ENCODE assay signal across 1 cellular context in the genomic region with DNA sequence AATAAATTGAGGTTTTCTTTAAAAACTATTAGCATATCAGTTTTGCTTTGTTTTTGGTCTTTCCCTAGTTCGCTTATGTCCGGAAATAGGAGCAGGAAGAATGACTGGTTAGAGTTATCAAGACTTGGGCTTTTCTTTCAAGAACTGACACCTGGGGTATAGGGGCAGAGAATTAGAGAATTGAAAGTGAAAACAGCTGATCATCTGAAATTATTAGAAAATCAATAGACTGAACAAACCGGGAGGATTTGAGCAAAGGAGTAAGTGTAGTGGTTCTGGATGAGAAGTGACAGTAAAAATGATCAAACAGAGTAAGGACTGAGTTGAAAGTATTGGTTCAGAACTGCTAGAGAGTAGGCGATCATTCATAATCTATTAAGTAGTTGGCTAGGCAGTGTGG.
TF ChIP-seq lines count a peak whose summit lies in the region.

No MANE protein-coding gene starts in this region.

TF ChIP-seq in SK-N-SH, 30 proteins besides CTCF, POLR2A, EP300 and RAD21 (continued from another document):
- no peak for TF ChIP-seq REST (IDR thresholded peaks at IDR 0.05; ENCODE audit: low read depth, low read length)
- no peak for TF ChIP-seq FOXJ3 (CRISPR knock-in tag; IDR thresholded peaks at IDR 0.05)
- TF ChIP-seq, protein P1, sequence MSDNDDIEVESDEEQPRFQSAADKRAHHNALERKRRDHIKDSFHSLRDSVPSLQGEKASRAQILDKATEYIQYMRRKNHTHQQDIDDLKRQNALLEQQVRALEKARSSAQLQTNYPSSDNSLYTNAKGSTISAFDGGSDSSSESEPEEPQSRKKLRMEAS (IDR thresholded peaks at IDR 0.05; ENCODE audit: low read depth), result no peak
- TF ChIP-seq SIN3A (IDR thresholded peaks at IDR 0.05; ENCODE audit: borderline replicate concordance, low read depth, low read length), result no peak
- TF ChIP-seq NFIC (IDR thresholded peaks at IDR 0.05; ENCODE audit: borderline replicate concordance), result no peak
- TF ChIP-seq MEF2A (IDR thresholded peaks at IDR 0.05; ENCODE audit: borderline replicate concordance, low read depth), result no peak
- TF ChIP-seq POLR2AphosphoS5 (IDR thresholded peaks at IDR 0.05; ENCODE audit: low read depth, low read length), result no peak
- TF ChIP-seq EZH2phosphoT487 (IDR thresholded peaks at IDR 0.05; ENCODE audit: borderline replicate concordance, low read depth), result no peak
- TF ChIP-seq TAF1 (IDR thresholded peaks at IDR 0.05; ENCODE audit: borderline replicate concordance, low read depth, low read length), result no peak
- no peak for TF ChIP-seq RCOR1 (IDR thresholded peaks at IDR 0.05; ENCODE audit: low read length)
